ENCODE assay signal across 9 cellular contexts in the genomic region with DNA sequence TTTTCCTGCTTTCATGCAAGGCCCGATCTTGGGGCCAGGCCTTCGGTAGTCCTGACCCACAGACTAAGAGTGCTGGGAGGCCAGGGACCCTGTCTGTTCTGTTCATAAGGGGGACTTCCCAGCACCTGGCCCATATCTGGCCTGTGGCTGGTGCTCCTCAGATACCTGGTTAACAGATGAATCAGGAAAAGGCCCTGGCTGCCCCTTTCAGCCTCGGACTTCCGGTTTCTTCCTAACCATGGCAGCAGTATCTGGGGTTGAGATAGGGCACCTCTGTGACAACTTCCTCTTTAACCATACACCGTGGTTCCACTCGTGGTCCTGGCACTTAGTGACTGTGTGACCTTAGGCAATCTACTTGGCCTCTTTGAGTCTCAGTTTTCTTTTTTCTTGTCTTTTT. TPM values are rescaled to one million over a fixed set of nuclear protein-coding genes. Genes with fewer than 3 reads are reported as not detected.
DNase-seq lines count a peak whose midpoint lies in the region; ATAC-seq and TF ChIP-seq lines count a peak whose summit lies in the region.
"Had no signal": no experiment of that assay in that cellular context is flagged by ENCODE, and none has a peak within 500 bp of the region (broad histone marks: within the 10 kb centered on the region; RNA-seq: fewer than 3 reads in every experiment).

No MANE protein-coding gene starts in this region.

- POLR2A ChIA-PET in CD4-positive, alpha-beta T cell (lab: Charles Lee) = no interaction called here

- H3K9me3 ChIP-seq in CD4-positive, alpha-beta T cell (ENCODE audit: control insufficient read depth, low read length) = no peaks in the 10 kb centered on the region

- DNase-seq in germinal center (ENCODE audit: low spot score) (peak; percentile 66), DMS 273 (lab: John Stamatoyannopoulos, UW; ENCODE audit: unreplicated experiment) (no peak)
- no peak for DNase-seq in effector CD8-positive, alpha-beta T cell (lab: John Stamatoyannopoulos, UW)
- no peak for DNase-seq in activated CD4-positive, CD25-positive, alpha-beta regulatory T cell (lab: John Stamatoyannopoulos, UW)
- DNase-seq in CD4-positive, alpha-beta T cell = no peak

- TF ChIP-seq CTCF in CD4-positive, alpha-beta T cell (IDR thresholded peaks at IDR 0.05) = no peak

- H3K27ac ChIP-seq in CD4-positive, alpha-beta T cell (ENCODE audit: low read depth, low read length) = no peak overlapping the region

- peaks cover 17% of the 10 kb centered on the region for H3K36me3 Mint-ChIP-seq in IgD-negative memory B cell
- no peaks in the 10 kb centered on the region for H3K36me3 Mint-ChIP-seq in CD4-positive, alpha-beta T cell (ENCODE audit: low read depth)
- H3K36me3 Mint-ChIP-seq: activated naive CD8-positive, alpha-beta T cell had no signal

- CTCF ChIA-PET in CD4-positive, alpha-beta T cell (lab: Charles Lee) = no interaction called here

- TF ChIP-seq POLR2A in GM18505 (IDR thresholded peaks at IDR 0.05; ENCODE audit: borderline replicate concordance, extremely low read depth, insufficient read depth, insufficient read length) = peak; percentile 25

- no peaks in the 10 kb centered on the region for H3K27me3 ChIP-seq in CD4-positive, alpha-beta T cell (ENCODE audit: control insufficient read depth, insufficient read depth, low read length)

- ATAC-seq in GM18505 (IDR thresholded peaks at IDR 0.05; ENCODE audit: unreplicated experiment) (peak; percentile 49), GM21528 (IDR thresholded peaks at IDR 0.05; ENCODE audit: low FRiP score, unreplicated experiment) (peak; percentile 63)
- no peak for ATAC-seq in CD4-positive, alpha-beta T cell (ENCODE audit: poor library complexity)

- intact Hi-C loops in CD4-positive, alpha-beta T cell (cut with DNase I, micrococcal nuclease) = no loop called here

- peak overlapping the region; percentile 98 for H3K27ac Mint-ChIP-seq in IgD-negative memory B cell
- no peak overlapping the region for H3K27ac Mint-ChIP-seq in CD4-positive, alpha-beta T cell

- H3K27me3 Mint-ChIP-seq in IgD-negative memory B cell = no peaks in the 10 kb centered on the region
- H3K27me3 Mint-ChIP-seq in CD4-positive, alpha-beta T cell = no peaks in the 10 kb centered on the region
- H3K27me3 Mint-ChIP-seq: activated naive CD8-positive, alpha-beta T cell had no signal

- no peaks in the 10 kb centered on the region for H3K9me3 Mint-ChIP-seq in IgD-negative memory B cell
- no peaks in the 10 kb centered on the region for H3K9me3 Mint-ChIP-seq in CD4-positive, alpha-beta T cell

- H3K4me1 Mint-ChIP-seq in IgD-negative memory B cell = peaks cover 60 to 72% (median 69%) of the 10 kb centered on the region in 3 donors
- H3K4me1 Mint-ChIP-seq in CD4-positive, alpha-beta T cell (ENCODE audit: low read depth) = peaks cover 10% of the 10 kb centered on the region

- peak overlapping the region; percentile 6 to 90 (median 87) for H3K4me3 Mint-ChIP-seq in IgD-negative memory B cell
- no peak overlapping the region for H3K4me3 Mint-ChIP-seq in CD4-positive, alpha-beta T cell
- H3K4me3 Mint-ChIP-seq: activated naive CD8-positive, alpha-beta T cell had no signal

RNA-seq across cellular contexts. Expression of gene PLCG2, which starts 18.4 kb away (rescaled TPM):
- polyA plus RNA-seq in IgD-negative memory B cell = 123 TPM
- total RNA-seq in CD4-positive, alpha-beta T cell = 1 to 10 TPM in 1 of 2 experiments, under 1 TPM in 1; 0.92 to 1.5 TPM
